ENCODE assay signal across 8 cellular contexts in genomic region chr4:163484906-163485305, GRCh38. TPM values are rescaled to one million over a fixed set of nuclear protein-coding genes. Genes with fewer than 3 reads are reported as not detected.
DNase-seq lines count a peak whose midpoint lies in the region; ATAC-seq and TF ChIP-seq lines count a peak whose summit lies in the region.

No MANE protein-coding gene starts in this region.

- no peak overlapping the region for H3K4me3 Mint-ChIP-seq in H9

- H3K4ac ChIP-seq in H9 (ENCODE audit: low read depth, low read length): no peak overlapping the region

- H3K9ac ChIP-seq in H9 (ENCODE audit: extremely low read depth, insufficient read length, low read length): no peak overlapping the region

- no peak overlapping the region for H4K91ac ChIP-seq in H9 (ENCODE audit: insufficient read length, low read depth, low read length)

- H3K14ac ChIP-seq in H9 (ENCODE audit: insufficient read depth, low read length): no peak overlapping the region

- H3K4me1 ChIP-seq in H9 (ENCODE audit: insufficient read depth, low read length) (no peaks in the 10 kb centered on the region), psoas muscle (no peaks in the 10 kb centered on the region)

- no peaks in the 10 kb centered on the region for H4K20me1 ChIP-seq in H9 (ENCODE audit: control insufficient read depth, insufficient read depth, insufficient read length)

- H2BK5ac ChIP-seq in H9 (ENCODE audit: insufficient read length, low read length): no peak overlapping the region

- H3K27me3 ChIP-seq in H9 (ENCODE audit: insufficient read depth, low read length) (no peaks in the 10 kb centered on the region), psoas muscle (ENCODE audit: insufficient read depth in 3 of 3, low read length in 2 of 3) (peaks cover 0 to 3% (median 0%) of the 10 kb centered on the region in 3 donors)

- H3K27ac Mint-ChIP-seq in H9: no peak overlapping the region

- peak; percentile 51 for DNase-seq in ELF-1 (ENCODE audit: low read depth, low spot score)
- DNase-seq in H9: peak; percentile 66
- peak; percentile 81 for DNase-seq in NCI-H82 (lab: John Stamatoyannopoulos, UW)
- DNase-seq in activated T-cell treated with anti-CD3 and anti-CD28 coated beads for 48 hours (ENCODE audit: low read depth): peak; percentile 18
- peak; percentile 14 to 61 for DNase-seq in foreskin fibroblast
- DNase-seq in psoas muscle: no peak
- DNase-seq in mesenteric fat pad (ENCODE audit: low spot score): no peak

- no peaks in the 10 kb centered on the region for H3K36me3 ChIP-seq in psoas muscle (ENCODE audit: insufficient read depth in 1 of 2, low read depth in 1 of 2)

- no peak overlapping the region for H2BK120ac ChIP-seq in H9 (ENCODE audit: low read depth, low read length, poor library complexity, severe bottlenecking)

- TF ChIP-seq CTCF in H9 (conservative IDR thresholded peaks at IDR 0.05): peak; percentile 76
- peak; percentile 35 for TF ChIP-seq CTCF in foreskin fibroblast (IDR thresholded peaks at IDR 0.05; ENCODE audit: low read depth, low read length)
- peak; percentile 48 for TF ChIP-seq CTCF in psoas muscle (IDR thresholded peaks at IDR 0.05)

- H3K4me1 Mint-ChIP-seq in H9: 0 out of 4 replicates have a peak, but pooled peaks cover 0 to 2% of the 10 kb centered on the region in 2 experiments

- no CpG with 5 or more reads among the region's 4 CpGs for WGBS in H9 (ENCODE audit: extremely low coverage, insufficient read length, low lambda C conversion rate)
- 14 to 15% (median 15%) methylated on average over 4 of the region's 4 CpGs for WGBS in psoas muscle, 3 donors

- no peak overlapping the region for H4K8ac ChIP-seq in H9 (replicated peaks; ENCODE audit: insufficient read length, low read depth, low read length)

- peaks cover 0 to 2% of the 10 kb centered on the region in 2 experiments; a peak in 1 of 5 replicates for H3K9me3 Mint-ChIP-seq in H9

- H3K79me2 ChIP-seq in H9 (ENCODE audit: insufficient read depth, low read length): no peaks in the 10 kb centered on the region

- H3K36me3 Mint-ChIP-seq in H9 (ENCODE audit: insufficient read depth in 1 of 3, low read depth in 3 of 3): no peaks in the 10 kb centered on the region; a peak in 1 of 7 replicates

- H2BK12ac ChIP-seq in H9 (ENCODE audit: insufficient read length, low read depth, low read length): no peak overlapping the region

- intact Hi-C loops in psoas muscle (cut with DNase I): loop anchor here (2.0 to 5.0 kb wide), 2 partner anchors 62 to 64 kb away; no protein-coding TSS in a partner anchor

- no peaks in the 10 kb centered on the region for H3K27me3 Mint-ChIP-seq in H9 (ENCODE audit: low read depth)

- no peak overlapping the region for H4K5ac ChIP-seq in H9 (ENCODE audit: insufficient read length, low read depth, low read length)

- H3K9me3 ChIP-seq in H9 (ENCODE audit: control insufficient read depth, low read depth, low read length): no peaks in the 10 kb centered on the region
- H3K9me3 ChIP-seq in psoas muscle: no peaks in the 10 kb centered on the region

- H2BK20ac ChIP-seq in H9 (ENCODE audit: low read depth, low read length, poor library complexity, severe bottlenecking): no peak overlapping the region

- H3K4me3 ChIP-seq in foreskin fibroblast (ENCODE audit: low read depth in 1 of 2, low read length in 2 of 2) (no peak overlapping the region), psoas muscle (no peak overlapping the region)

- no peak overlapping the region for H2AK5ac ChIP-seq in H9 (ENCODE audit: insufficient read length, low read length)

- H2AFZ ChIP-seq in H9 (ENCODE audit: low read length): no peak overlapping the region

- H2BK15ac ChIP-seq in H9 (ENCODE audit: low read depth, low read length): no peak overlapping the region

- no peak overlapping the region for H3K23ac ChIP-seq in H9 (ENCODE audit: insufficient read length, low read depth, low read length)

- no peaks in the 10 kb centered on the region for H3K23me2 ChIP-seq in H9 (ENCODE audit: insufficient read length, low read depth, low read length, poor library complexity, severe bottlenecking)

- H3K27ac ChIP-seq in H9 (ENCODE audit: insufficient read length, low read depth, low read length) (no peak overlapping the region), psoas muscle (no peak overlapping the region)

- peak in 1 of 4 donors; percentile 32 for ATAC-seq in psoas muscle
- ATAC-seq in HG03520 (IDR thresholded peaks at IDR 0.05; ENCODE audit: unreplicated experiment): no peak

- H3K79me1 ChIP-seq in H9 (ENCODE audit: insufficient read depth, low read depth, low read length, poor library complexity, severe bottlenecking): no peaks in the 10 kb centered on the region

- no peak overlapping the region for H3T11ph ChIP-seq in H9 (ENCODE audit: low read length)

- no peak overlapping the region for H3K56ac ChIP-seq in H9 (ENCODE audit: insufficient read length, low read depth, low read length)

- no peak overlapping the region for H3K4me2 ChIP-seq in H9 (ENCODE audit: insufficient read depth, insufficient read length, low read length)

- no peak overlapping the region for H3K18ac ChIP-seq in H9 (ENCODE audit: insufficient read length, low read depth, low read length)

RNA-seq across cellular contexts. Expression of gene TMA16, which starts 9.6 kb away (rescaled TPM):
- 60.1 and 61.3 TPM in 2 replicates for total RNA-seq in H9 (2021)
- 10 to 100 TPM in 2 of 4 donors, 1 to 10 TPM in 2; 9.7 to 14.7 (median 10.7) TPM for total RNA-seq in psoas muscle
- 10 to 100 TPM in 1 of 3 donors, 1 to 10 TPM in 2; 4.6 to 12.2 (median 8.1) TPM for polyA plus RNA-seq in psoas muscle
- total RNA-seq in mesenteric fat pad: 18.3 TPM

RNA-seq across cellular contexts. Expression of gene TKTL2, which starts 11.4 kb away (rescaled TPM):
- total RNA-seq in H9 (2021) (not detected in 2 replicates), psoas muscle (not detected), mesenteric fat pad (not detected)
- not detected for polyA plus RNA-seq in psoas muscle

Comparison
In these comparisons a context has a peak if more than half of its experiments do, and no peak if none do; other contexts are left out.
1. DNase-seq: peak in ELF-1 (single experiment), H9 (single experiment), NCI-H82 (single experiment), activated T-cell treated with anti-CD3 and anti-CD28 coated beads for 48 hours (single experiment) and foreskin fibroblast (2 of 2); none in psoas muscle (0 of 2) and mesenteric fat pad (single experiment).
2. Peak in every context shown above with its lines, with median percentiles within 50 percentile points of each other: CTCF ChIP-seq.